Comparison of ENCODE assay signal across 8 cellular contexts in the genomic region with DNA sequence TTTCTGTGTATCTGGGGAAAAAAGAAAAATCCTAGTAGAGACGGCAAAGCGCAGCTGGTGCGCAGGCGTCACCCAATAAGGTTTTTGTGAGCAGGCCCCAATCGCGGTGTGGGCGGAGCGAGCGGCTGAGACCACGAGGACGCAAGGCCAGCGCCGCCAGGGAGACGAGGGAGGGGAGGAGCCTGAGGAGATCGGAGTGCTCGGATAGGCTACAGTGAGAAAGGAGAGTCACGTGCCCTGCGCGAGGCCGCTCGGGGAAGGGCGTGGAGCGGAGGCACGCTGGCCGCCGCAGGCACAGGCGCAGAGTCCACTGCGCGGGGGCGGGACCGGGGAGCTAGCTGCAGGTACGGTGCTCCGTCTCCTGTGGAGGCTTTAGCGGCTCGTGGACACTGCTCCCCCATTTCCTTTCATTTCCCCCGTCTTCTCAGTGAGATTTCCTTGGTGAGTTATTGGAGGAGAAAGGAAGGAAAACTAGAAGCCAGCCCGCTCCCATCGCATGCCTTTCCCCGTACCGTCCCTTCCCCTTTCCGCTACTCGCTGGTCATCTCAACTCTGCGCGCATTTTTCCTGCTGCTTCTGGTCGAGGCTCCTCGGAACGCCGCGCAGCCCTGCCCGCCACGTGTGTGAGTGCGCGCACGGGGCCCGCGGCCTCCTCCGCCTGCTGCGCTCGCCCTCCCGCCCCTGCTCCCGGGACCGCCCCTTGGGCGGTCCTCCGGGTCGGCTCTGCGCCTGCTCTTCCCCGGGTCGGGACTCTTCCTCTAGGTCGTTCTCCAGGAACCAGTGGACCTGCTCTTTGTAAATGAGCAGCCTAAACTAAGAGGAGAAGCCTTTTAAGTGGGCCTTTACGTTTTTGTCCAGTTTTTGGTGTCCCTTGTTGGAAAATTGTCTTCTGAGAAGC. TPM values are rescaled to one million over a fixed set of nuclear protein-coding genes. Genes with fewer than 3 reads are reported as not detected.
DNase-seq lines count a peak whose midpoint lies in the region; ATAC-seq and TF ChIP-seq lines count a peak whose summit lies in the region.

A gene with protein sequence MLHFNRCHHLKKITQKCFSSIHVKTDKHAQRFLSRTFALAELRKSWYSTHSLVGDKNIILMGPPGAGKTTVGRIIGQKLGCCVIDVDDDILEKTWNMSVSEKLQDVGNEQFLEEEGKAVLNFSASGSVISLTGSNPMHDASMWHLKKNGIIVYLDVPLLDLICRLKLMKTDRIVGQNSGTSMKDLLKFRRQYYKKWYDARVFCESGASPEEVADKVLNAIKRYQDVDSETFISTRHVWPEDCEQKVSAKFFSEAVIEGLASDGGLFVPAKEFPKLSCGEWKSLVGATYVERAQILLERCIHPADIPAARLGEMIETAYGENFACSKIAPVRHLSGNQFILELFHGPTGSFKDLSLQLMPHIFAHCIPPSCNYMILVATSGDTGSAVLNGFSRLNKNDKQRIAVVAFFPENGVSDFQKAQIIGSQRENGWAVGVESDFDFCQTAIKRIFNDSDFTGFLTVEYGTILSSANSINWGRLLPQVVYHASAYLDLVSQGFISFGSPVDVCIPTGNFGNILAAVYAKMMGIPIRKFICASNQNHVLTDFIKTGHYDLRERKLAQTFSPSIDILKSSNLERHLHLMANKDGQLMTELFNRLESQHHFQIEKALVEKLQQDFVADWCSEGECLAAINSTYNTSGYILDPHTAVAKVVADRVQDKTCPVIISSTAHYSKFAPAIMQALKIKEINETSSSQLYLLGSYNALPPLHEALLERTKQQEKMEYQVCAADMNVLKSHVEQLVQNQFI (plus strand): TSS at position 264 of the 898 bp plus-strand sequence. CDS start 6,612 bp downstream, outside the sequence.

- peak within 1 kb of the TSS; percentile 91 to 99 for H3K9ac ChIP-seq in liver (ENCODE audit: low read depth in 1 of 2, low read length in 2 of 2)

- H3K27ac ChIP-seq in C4-2B, result peak within 1 kb of the TSS; percentile 87
- peak within 1 kb of the TSS; percentile 97 to 99 for H3K27ac ChIP-seq in liver (ENCODE audit: low read depth in 1 of 2, low read length in 2 of 2)

- peak; percentile 20 to 37 for TF ChIP-seq RAD21 in liver (IDR thresholded peaks at IDR 0.05)

- DNase-seq in NCI-H748 treated with DMSO at 0.1 percent for 48 hours (lab: John Stamatoyannopoulos, UW), result peak; percentile 94
- DNase-seq in activated CD4-positive, alpha-beta T cell treated with anti-CD3 and anti-CD28 coated beads, Interleukin-2, amount 50 U/mL, for 48 hours, result peak; percentile 98 to 99
- peak; percentile 97 to 99 for DNase-seq in dermis microvascular lymphatic vessel endothelial cell (ENCODE audit: low read depth in 2 of 2)
- peak; percentile 98 for DNase-seq in stimulated activated CD4-positive, alpha-beta T cell treated with anti-CD3 and anti-CD28 coated beads, Interleukin-4, amount 100 ng/mL, for 1 hour

- ATAC-seq in GM19372 (IDR thresholded peaks at IDR 0.05; ENCODE audit: low read depth, unreplicated experiment) (peak; percentile 95), HG03521 (IDR thresholded peaks at IDR 0.05; ENCODE audit: unreplicated experiment) (peak; percentile 98)

- H3K4me1 ChIP-seq in liver (ENCODE audit: control insufficient read depth in 4 of 4, insufficient read depth in 4 of 4, low read length in 3 of 4), result peaks cover 3 to 14% (median 13%) of the 10 kb centered on the region in 4 donors

- H3K4me3 ChIP-seq in liver (ENCODE audit: low read depth in 1 of 3, low read length in 3 of 3), result peak within 1 kb of the TSS; percentile 39 to 89 (median 71)

- no peaks in the 10 kb centered on the region for H3K27me3 ChIP-seq in liver (ENCODE audit: control insufficient read depth in 4 of 4, insufficient read depth in 4 of 4, low read length in 3 of 4)

- under 1% methylated on average over 70 of the region's 70 CpGs for WGBS in liver

- H3K36me3 ChIP-seq in liver (ENCODE audit: control insufficient read depth in 4 of 4, insufficient read depth in 3 of 4, low read depth in 1 of 4, low read length in 3 of 4), result no peaks in the 10 kb centered on the region

- TF ChIP-seq CTCF in C4-2B (conservative IDR thresholded peaks at IDR 0.05) (no peak), liver (IDR thresholded peaks at IDR 0.05; ENCODE audit: low read depth, low read length, missing input control) (no peak)

- H3K9me3 ChIP-seq in liver (ENCODE audit: control insufficient read depth in 4 of 4, low read length in 3 of 4), result no peaks in the 10 kb centered on the region

TF ChIP-seq in liver, 16 proteins besides CTCF, POLR2A, EP300 and RAD21:
- TF ChIP-seq YY1 (IDR thresholded peaks at IDR 0.05) (peak; percentile 42), HNF4A (conservative IDR thresholded peaks at IDR 0.05) (peak; percentile 55 to 65), RXRA (IDR thresholded peaks at IDR 0.05) (peak in 1 of 2 donors; percentile 20), SP1 (IDR thresholded peaks at IDR 0.05) (peak; percentile 84), FOXA2 (IDR thresholded peaks at IDR 0.05) (no peak), EGR1 (IDR thresholded peaks at IDR 0.05; ENCODE audit: low read depth in 2 of 2) (peak; percentile 94 to 96), TAF1 (conservative IDR thresholded peaks at IDR 0.05) (peak; percentile 58), HNF4G (IDR thresholded peaks at IDR 0.05) (no peak), JUND (IDR thresholded peaks at IDR 0.05) (peak; percentile 7 to 9)
- TF ChIP-seq, protein P1, sequence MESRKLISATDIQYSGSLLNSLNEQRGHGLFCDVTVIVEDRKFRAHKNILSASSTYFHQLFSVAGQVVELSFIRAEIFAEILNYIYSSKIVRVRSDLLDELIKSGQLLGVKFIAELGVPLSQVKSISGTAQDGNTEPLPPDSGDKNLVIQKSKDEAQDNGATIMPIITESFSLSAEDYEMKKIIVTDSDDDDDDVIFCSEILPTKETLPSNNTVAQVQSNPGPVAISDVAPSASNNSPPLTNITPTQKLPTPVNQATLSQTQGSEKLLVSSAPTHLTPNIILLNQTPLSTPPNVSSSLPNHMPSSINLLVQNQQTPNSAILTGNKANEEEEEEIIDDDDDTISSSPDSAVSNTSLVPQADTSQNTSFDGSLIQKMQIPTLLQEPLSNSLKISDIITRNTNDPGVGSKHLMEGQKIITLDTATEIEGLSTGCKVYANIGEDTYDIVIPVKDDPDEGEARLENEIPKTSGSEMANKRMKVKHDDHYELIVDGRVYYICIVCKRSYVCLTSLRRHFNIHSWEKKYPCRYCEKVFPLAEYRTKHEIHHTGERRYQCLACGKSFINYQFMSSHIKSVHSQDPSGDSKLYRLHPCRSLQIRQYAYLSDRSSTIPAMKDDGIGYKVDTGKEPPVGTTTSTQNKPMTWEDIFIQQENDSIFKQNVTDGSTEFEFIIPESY (IDR thresholded peaks at IDR 0.05), result no peak
- TF ChIP-seq, protein P2, sequence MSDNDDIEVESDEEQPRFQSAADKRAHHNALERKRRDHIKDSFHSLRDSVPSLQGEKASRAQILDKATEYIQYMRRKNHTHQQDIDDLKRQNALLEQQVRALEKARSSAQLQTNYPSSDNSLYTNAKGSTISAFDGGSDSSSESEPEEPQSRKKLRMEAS (IDR thresholded peaks at IDR 0.05), result peak; percentile 85
- TF ChIP-seq, protein P3, sequence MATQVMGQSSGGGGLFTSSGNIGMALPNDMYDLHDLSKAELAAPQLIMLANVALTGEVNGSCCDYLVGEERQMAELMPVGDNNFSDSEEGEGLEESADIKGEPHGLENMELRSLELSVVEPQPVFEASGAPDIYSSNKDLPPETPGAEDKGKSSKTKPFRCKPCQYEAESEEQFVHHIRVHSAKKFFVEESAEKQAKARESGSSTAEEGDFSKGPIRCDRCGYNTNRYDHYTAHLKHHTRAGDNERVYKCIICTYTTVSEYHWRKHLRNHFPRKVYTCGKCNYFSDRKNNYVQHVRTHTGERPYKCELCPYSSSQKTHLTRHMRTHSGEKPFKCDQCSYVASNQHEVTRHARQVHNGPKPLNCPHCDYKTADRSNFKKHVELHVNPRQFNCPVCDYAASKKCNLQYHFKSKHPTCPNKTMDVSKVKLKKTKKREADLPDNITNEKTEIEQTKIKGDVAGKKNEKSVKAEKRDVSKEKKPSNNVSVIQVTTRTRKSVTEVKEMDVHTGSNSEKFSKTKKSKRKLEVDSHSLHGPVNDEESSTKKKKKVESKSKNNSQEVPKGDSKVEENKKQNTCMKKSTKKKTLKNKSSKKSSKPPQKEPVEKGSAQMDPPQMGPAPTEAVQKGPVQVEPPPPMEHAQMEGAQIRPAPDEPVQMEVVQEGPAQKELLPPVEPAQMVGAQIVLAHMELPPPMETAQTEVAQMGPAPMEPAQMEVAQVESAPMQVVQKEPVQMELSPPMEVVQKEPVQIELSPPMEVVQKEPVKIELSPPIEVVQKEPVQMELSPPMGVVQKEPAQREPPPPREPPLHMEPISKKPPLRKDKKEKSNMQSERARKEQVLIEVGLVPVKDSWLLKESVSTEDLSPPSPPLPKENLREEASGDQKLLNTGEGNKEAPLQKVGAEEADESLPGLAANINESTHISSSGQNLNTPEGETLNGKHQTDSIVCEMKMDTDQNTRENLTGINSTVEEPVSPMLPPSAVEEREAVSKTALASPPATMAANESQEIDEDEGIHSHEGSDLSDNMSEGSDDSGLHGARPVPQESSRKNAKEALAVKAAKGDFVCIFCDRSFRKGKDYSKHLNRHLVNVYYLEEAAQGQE (IDR thresholded peaks at IDR 0.05), result peak; percentile 72

RNA-seq across cellular contexts. Expression of the gene that starts here (rescaled TPM):
- total RNA-seq in dermis microvascular lymphatic vessel endothelial cell, result 1.9 and 2.8 TPM in 2 replicates
- total RNA-seq in liver, result 1 to 10 TPM; 8.0 to 8.2 TPM
- 1 to 10 TPM; 5.0 to 7.5 TPM for polyA plus RNA-seq in liver

Comparison
In these comparisons a context has a peak if more than half of its experiments do, and no peak if none do; other contexts are left out.
1. Peak in every context shown above with its lines: DNase-seq, ATAC-seq, H3K4me3 ChIP-seq and H3K27ac ChIP-seq.